Comparison of ENCODE assay signal across 2 cellular contexts in the genomic region with DNA sequence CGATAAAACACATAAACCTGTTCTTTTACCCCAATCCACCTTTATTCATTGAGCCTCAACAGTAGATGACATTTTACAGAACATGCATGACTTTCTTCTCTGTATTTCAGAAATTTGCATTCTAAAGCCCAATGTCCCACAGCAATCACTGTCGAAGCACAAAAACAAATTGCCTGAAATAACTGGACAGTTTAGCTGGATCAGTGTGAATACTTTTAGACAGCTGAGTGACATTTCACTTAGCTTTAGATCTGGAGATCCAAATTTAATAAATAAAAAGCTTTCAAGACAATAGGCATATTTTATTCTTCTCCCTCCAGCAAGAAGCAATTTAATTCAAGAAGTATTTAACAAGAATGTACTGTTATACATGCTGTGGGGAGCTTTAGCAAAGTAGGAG.
TF ChIP-seq lines count a peak whose summit lies in the region.

No MANE protein-coding gene starts in this region.

TF ChIP-seq in GM23338, 12 proteins besides CTCF, POLR2A, EP300 and RAD21 (continued from another document):
- TF ChIP-seq, protein P1, sequence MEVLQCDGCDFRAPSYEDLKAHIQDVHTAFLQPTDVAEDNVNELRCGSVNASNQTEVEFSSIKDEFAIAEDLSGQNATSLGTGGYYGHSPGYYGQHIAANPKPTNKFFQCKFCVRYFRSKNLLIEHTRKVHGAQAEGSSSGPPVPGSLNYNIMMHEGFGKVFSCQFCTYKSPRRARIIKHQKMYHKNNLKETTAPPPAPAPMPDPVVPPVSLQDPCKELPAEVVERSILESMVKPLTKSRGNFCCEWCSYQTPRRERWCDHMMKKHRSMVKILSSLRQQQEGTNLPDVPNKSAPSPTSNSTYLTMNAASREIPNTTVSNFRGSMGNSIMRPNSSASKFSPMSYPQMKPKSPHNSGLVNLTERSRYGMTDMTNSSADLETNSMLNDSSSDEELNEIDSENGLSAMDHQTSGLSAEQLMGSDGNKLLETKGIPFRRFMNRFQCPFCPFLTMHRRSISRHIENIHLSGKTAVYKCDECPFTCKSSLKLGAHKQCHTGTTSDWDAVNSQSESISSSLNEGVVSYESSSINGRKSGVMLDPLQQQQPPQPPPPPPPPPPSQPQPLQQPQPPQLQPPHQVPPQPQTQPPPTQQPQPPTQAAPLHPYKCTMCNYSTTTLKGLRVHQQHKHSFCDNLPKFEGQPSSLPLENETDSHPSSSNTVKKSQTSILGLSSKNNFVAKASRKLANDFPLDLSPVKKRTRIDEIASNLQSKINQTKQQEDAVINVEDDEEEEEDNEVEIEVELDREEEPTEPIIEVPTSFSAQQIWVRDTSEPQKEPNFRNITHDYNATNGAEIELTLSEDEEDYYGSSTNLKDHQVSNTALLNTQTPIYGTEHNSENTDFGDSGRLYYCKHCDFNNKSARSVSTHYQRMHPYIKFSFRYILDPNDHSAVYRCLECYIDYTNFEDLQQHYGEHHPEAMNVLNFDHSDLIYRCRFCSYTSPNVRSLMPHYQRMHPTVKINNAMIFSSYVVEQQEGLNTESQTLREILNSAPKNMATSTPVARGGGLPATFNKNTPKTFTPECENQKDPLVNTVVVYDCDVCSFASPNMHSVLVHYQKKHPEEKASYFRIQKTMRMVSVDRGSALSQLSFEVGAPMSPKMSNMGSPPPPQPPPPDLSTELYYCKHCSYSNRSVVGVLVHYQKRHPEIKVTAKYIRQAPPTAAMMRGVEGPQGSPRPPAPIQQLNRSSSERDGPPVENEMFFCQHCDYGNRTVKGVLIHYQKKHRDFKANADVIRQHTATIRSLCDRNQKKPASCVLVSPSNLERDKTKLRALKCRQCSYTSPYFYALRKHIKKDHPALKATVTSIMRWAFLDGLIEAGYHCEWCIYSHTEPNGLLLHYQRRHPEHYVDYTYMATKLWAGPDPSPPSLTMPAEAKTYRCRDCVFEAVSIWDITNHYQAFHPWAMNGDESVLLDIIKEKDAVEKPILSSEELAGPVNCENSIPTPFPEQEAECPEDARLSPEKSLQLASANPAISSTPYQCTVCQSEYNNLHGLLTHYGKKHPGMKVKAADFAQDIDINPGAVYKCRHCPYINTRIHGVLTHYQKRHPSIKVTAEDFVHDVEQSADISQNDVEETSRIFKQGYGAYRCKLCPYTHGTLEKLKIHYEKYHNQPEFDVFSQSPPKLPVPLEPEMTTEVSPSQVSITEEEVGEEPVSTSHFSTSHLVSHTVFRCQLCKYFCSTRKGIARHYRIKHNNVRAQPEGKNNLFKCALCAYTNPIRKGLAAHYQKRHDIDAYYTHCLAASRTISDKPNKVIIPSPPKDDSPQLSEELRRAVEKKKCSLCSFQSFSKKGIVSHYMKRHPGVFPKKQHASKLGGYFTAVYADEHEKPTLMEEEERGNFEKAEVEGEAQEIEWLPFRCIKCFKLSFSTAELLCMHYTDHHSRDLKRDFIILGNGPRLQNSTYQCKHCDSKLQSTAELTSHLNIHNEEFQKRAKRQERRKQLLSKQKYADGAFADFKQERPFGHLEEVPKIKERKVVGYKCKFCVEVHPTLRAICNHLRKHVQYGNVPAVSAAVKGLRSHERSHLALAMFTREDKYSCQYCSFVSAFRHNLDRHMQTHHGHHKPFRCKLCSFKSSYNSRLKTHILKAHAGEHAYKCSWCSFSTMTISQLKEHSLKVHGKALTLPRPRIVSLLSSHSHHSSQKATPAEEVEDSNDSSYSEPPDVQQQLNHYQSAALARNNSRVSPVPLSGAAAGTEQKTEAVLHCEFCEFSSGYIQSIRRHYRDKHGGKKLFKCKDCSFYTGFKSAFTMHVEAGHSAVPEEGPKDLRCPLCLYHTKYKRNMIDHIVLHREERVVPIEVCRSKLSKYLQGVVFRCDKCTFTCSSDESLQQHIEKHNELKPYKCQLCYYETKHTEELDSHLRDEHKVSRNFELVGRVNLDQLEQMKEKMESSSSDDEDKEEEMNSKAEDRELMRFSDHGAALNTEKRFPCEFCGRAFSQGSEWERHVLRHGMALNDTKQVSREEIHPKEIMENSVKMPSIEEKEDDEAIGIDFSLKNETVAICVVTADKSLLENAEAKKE (CRISPR knock-in tag; IDR thresholded peaks at IDR 0.05), result no peak
- TF ChIP-seq EZH2phosphoT487 (IDR thresholded peaks at IDR 0.05; ENCODE audit: unreplicated experiment), result no peak
- TF ChIP-seq, protein P2, sequence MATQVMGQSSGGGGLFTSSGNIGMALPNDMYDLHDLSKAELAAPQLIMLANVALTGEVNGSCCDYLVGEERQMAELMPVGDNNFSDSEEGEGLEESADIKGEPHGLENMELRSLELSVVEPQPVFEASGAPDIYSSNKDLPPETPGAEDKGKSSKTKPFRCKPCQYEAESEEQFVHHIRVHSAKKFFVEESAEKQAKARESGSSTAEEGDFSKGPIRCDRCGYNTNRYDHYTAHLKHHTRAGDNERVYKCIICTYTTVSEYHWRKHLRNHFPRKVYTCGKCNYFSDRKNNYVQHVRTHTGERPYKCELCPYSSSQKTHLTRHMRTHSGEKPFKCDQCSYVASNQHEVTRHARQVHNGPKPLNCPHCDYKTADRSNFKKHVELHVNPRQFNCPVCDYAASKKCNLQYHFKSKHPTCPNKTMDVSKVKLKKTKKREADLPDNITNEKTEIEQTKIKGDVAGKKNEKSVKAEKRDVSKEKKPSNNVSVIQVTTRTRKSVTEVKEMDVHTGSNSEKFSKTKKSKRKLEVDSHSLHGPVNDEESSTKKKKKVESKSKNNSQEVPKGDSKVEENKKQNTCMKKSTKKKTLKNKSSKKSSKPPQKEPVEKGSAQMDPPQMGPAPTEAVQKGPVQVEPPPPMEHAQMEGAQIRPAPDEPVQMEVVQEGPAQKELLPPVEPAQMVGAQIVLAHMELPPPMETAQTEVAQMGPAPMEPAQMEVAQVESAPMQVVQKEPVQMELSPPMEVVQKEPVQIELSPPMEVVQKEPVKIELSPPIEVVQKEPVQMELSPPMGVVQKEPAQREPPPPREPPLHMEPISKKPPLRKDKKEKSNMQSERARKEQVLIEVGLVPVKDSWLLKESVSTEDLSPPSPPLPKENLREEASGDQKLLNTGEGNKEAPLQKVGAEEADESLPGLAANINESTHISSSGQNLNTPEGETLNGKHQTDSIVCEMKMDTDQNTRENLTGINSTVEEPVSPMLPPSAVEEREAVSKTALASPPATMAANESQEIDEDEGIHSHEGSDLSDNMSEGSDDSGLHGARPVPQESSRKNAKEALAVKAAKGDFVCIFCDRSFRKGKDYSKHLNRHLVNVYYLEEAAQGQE (IDR thresholded peaks at IDR 0.05; ENCODE audit: unreplicated experiment), result no peak

TF ChIP-seq in neural cell, 6 proteins besides CTCF, POLR2A, EP300 and RAD21:
- TF ChIP-seq, protein P2 (IDR thresholded peaks at IDR 0.05; ENCODE audit: borderline replicate concordance), result no peak
- TF ChIP-seq POLR2AphosphoS5 (IDR thresholded peaks at IDR 0.05), result peak; percentile 61
- TF ChIP-seq TAF1 (IDR thresholded peaks at IDR 0.05; ENCODE audit: low read depth), result no peak
